In genomic region chr3:168094877-168095610, GRCh38 we compare ENCODE assay signal across 1 cellular context.
TF ChIP-seq lines count a peak whose summit lies in the region.

No MANE protein-coding gene starts in this region.

TF ChIP-seq in K562, 482 proteins besides CTCF, POLR2A, EP300 and RAD21 (continued from another document):
- peak; percentile 26 for TF ChIP-seq CREB1 (IDR thresholded peaks at IDR 0.05)
- peak; percentile 12 for TF ChIP-seq CREB1 (CRISPR knock-in tag; IDR thresholded peaks at IDR 0.05)
- TF ChIP-seq DEAF1 (CRISPR knock-in tag; IDR thresholded peaks at IDR 0.05) = no peak
- no peak for TF ChIP-seq PATZ1 (CRISPR knock-in tag; IDR thresholded peaks at IDR 0.05; ENCODE audit: borderline replicate concordance)
- no peak for TF ChIP-seq POLR2B (IDR thresholded peaks at IDR 0.05; ENCODE audit: low read depth, partially characterized antibody)
- no peak for TF ChIP-seq ZNF589 (CRISPR knock-in tag; IDR thresholded peaks at IDR 0.05; ENCODE audit: low read depth)
- no peak for TF ChIP-seq MCM5 (IDR thresholded peaks at IDR 0.05; ENCODE audit: low read depth)
- TF ChIP-seq NR2C2 (CRISPR knock-in tag; IDR thresholded peaks at IDR 0.05) = peak; percentile 74
- peak; percentile 81 for TF ChIP-seq NR2C2 (tag; IDR thresholded peaks at IDR 0.05)
- TF ChIP-seq PHF8 (IDR thresholded peaks at IDR 0.05; ENCODE audit: borderline replicate concordance, low read length) = peak; percentile 36; the same call in 1 of the 2 replicates
- no peak for TF ChIP-seq GTF2F1 (IDR thresholded peaks at IDR 0.05; ENCODE audit: low read depth, low read length)
- no peak for TF ChIP-seq ZNF445 (CRISPR knock-in tag; IDR thresholded peaks at IDR 0.05; ENCODE audit: low read depth)
- no peak for TF ChIP-seq DLX4 (CRISPR knock-in tag; IDR thresholded peaks at IDR 0.05)
- no peak for TF ChIP-seq TSC22D4 (tag; IDR thresholded peaks at IDR 0.05)
- TF ChIP-seq SFPQ (IDR thresholded peaks at IDR 0.05; ENCODE audit: low read depth, low read length) = no peak
- no peak for TF ChIP-seq DMBX1 (CRISPR knock-in tag; IDR thresholded peaks at IDR 0.05; ENCODE audit: borderline replicate concordance)
- TF ChIP-seq ZNF75A (CRISPR knock-in tag; IDR thresholded peaks at IDR 0.05) = no peak
- TF ChIP-seq ZHX1 (conservative IDR thresholded peaks at IDR 0.05; ENCODE audit: low read length) = no peak
- TF ChIP-seq CSDE1 (IDR thresholded peaks at IDR 0.05) = no peak
- peak in 1 of 2 experiments; percentile 69; a peak in 3 of 4 replicates for TF ChIP-seq KDM1A (IDR thresholded peaks at IDR 0.05)
- TF ChIP-seq RHOXF2B (CRISPR knock-in tag; conservative IDR thresholded peaks at IDR 0.05) = no peak
- no peak for TF ChIP-seq ATF6 (CRISPR knock-in tag; IDR thresholded peaks at IDR 0.05)
- no peak for TF ChIP-seq SLC30A9 (CRISPR knock-in tag; IDR thresholded peaks at IDR 0.05)
- TF ChIP-seq ZNF79 (CRISPR knock-in tag; IDR thresholded peaks at IDR 0.05; ENCODE audit: low read depth) = no peak
- no peak for TF ChIP-seq XRCC5 (IDR thresholded peaks at IDR 0.05; ENCODE audit: low read depth, low read length)
- no peak for TF ChIP-seq RUNX1 (IDR thresholded peaks at IDR 0.05; ENCODE audit: low read depth)
- no peak for TF ChIP-seq PHTF2 (CRISPR knock-in tag; IDR thresholded peaks at IDR 0.05)
- no peak for TF ChIP-seq VEZF1 (CRISPR knock-in tag; IDR thresholded peaks at IDR 0.05)
- TF ChIP-seq ELF1 (tag; IDR thresholded peaks at IDR 0.05) = no peak
- 0 out of 2 replicates have a peak, but pooled peaks have one; percentile 59 for TF ChIP-seq STAT6 (CRISPR knock-in tag; IDR thresholded peaks at IDR 0.05)
- no peak for TF ChIP-seq TRIM24 (IDR thresholded peaks at IDR 0.05)
- no peak for TF ChIP-seq TBP (optimal IDR thresholded peaks at IDR 0.05; ENCODE audit: low read depth, low read length)
- TF ChIP-seq SRF (CRISPR knock-in tag; IDR thresholded peaks at IDR 0.05) = 0 out of 4 replicates have a peak, but pooled peaks of 1 of the 2 experiments have one; percentile 9
- no peak for TF ChIP-seq MCM7 (IDR thresholded peaks at IDR 0.05)
- TF ChIP-seq ZNF778 (CRISPR knock-in tag; IDR thresholded peaks at IDR 0.05) = no peak
- TF ChIP-seq CLOCK (CRISPR knock-in tag; IDR thresholded peaks at IDR 0.05; ENCODE audit: borderline replicate concordance) = no peak
- no peak for TF ChIP-seq ARID1B (IDR thresholded peaks at IDR 0.05)
- peak; percentile 41; the same call in 1 of the 2 replicates for TF ChIP-seq RB1 (IDR thresholded peaks at IDR 0.05; ENCODE audit: low read depth)
- no peak for TF ChIP-seq BACH1 (tag; IDR thresholded peaks at IDR 0.05)
- TF ChIP-seq ZC3H4 (CRISPR knock-in tag; IDR thresholded peaks at IDR 0.05; ENCODE audit: borderline replicate concordance) = no peak; the same call in 1 of the 2 replicates
- TF ChIP-seq RBM39 (optimal IDR thresholded peaks at IDR 0.05; ENCODE audit: low read depth, low read length) = peak; percentile 43
- no peak for TF ChIP-seq RBM15 (IDR thresholded peaks at IDR 0.05; ENCODE audit: insufficient read depth, low read length)
- TF ChIP-seq KLF6 (CRISPR knock-in tag; IDR thresholded peaks at IDR 0.05; ENCODE audit: borderline replicate concordance) = no peak
TF ChIP-seq in K562: peak in this region for 60.
